ENCODE assay signal across 1 cellular context in the genomic region with DNA sequence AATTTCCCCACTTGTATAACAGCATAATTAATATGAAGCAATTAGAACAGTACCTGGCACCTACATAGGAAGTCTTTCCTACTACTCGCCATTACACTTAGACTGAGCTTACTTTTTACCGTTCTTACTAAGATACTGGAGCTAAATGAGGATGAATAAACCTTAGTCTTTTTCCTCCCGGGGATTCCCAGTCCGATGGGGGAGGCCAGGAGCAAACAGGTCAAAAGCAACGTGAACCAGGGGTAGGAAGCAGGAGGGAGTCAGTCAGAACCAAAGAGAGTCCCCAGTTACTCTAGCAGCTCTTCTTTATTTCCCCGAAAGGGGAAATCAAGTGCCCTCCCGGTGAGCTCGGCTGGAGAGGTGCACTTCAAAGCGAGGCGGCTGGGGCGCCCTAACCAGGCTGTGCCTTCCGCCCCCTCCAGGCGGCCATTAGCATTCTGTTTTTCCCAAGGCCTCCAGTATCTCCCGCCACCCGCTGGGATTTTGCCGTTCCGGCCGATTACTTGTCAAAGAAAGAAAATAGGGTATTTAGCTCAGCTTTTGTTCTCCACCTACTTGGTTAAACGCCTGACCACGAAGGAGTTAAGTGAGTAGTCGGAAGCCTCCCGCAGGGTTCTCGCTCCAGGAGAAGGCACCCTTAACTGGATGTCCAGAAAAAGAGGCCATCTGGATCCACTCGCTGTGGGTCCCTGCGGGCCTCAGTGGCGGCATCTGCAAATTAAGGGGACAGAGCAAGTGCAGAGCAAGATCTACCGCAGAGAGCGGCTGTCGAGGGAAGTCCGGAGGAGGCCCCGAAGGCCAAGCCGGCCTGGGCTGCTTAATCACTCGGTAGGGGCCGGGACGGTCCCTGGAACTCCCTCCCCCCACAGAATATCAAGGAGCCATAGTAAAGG.
TF ChIP-seq lines count a peak whose summit lies in the region.

No MANE protein-coding gene starts in this region.

TF ChIP-seq in H1, 55 proteins besides CTCF, POLR2A, EP300 and RAD21 (continued from another document):
- TF ChIP-seq CHD7 (IDR thresholded peaks at IDR 0.05; ENCODE audit: insufficient replicate concordance, low read length): no peak
- no peak for TF ChIP-seq RBBP5 (IDR thresholded peaks at IDR 0.05; ENCODE audit: borderline replicate concordance, low read depth, low read length)
- TF ChIP-seq, protein P1, sequence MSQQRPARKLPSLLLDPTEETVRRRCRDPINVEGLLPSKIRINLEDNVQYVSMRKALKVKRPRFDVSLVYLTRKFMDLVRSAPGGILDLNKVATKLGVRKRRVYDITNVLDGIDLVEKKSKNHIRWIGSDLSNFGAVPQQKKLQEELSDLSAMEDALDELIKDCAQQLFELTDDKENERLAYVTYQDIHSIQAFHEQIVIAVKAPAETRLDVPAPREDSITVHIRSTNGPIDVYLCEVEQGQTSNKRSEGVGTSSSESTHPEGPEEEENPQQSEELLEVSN (IDR thresholded peaks at IDR 0.05): no peak
- TF ChIP-seq NRF1 (IDR thresholded peaks at IDR 0.05; ENCODE audit: low read depth, low read length): no peak
- TF ChIP-seq BACH1 (IDR thresholded peaks at IDR 0.05; ENCODE audit: low read length): no peak
- TF ChIP-seq TCF12 (IDR thresholded peaks at IDR 0.05; ENCODE audit: low read depth, low read length): 0 out of 2 replicates have a peak, but pooled peaks have one; percentile 41
- TF ChIP-seq, protein P2, sequence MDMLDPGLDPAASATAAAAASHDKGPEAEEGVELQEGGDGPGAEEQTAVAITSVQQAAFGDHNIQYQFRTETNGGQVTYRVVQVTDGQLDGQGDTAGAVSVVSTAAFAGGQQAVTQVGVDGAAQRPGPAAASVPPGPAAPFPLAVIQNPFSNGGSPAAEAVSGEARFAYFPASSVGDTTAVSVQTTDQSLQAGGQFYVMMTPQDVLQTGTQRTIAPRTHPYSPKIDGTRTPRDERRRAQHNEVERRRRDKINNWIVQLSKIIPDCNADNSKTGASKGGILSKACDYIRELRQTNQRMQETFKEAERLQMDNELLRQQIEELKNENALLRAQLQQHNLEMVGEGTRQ (IDR thresholded peaks at IDR 0.05; ENCODE audit: low read length): no peak
- TF ChIP-seq CEBPB (IDR thresholded peaks at IDR 0.05; ENCODE audit: low read depth, low read length): no peak
- TF ChIP-seq, protein P3, sequence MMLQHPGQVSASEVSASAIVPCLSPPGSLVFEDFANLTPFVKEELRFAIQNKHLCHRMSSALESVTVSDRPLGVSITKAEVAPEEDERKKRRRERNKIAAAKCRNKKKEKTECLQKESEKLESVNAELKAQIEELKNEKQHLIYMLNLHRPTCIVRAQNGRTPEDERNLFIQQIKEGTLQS (IDR thresholded peaks at IDR 0.05; ENCODE audit: insufficient read depth, low read depth, low read length): no peak
- TF ChIP-seq ATF2 (IDR thresholded peaks at IDR 0.05; ENCODE audit: low read length): no peak
- TF ChIP-seq SIX5 (IDR thresholded peaks at IDR 0.05; ENCODE audit: low read depth, low read length): no peak
- no peak for TF ChIP-seq SP2 (IDR thresholded peaks at IDR 0.05; ENCODE audit: low read length)
- TF ChIP-seq CREB1 (IDR thresholded peaks at IDR 0.05): 0 out of 2 replicates have a peak, but pooled peaks have one; percentile 9
- no peak for TF ChIP-seq MAX (IDR thresholded peaks at IDR 0.05)
- TF ChIP-seq GTF2F1 (IDR thresholded peaks at IDR 0.05; ENCODE audit: borderline replicate concordance, low read depth, low read length): no peak
- no peak for TF ChIP-seq CHD1 (IDR thresholded peaks at IDR 0.05; ENCODE audit: low read depth, low read length)
- no peak for TF ChIP-seq JUND (IDR thresholded peaks at IDR 0.05; ENCODE audit: low read length)
- TF ChIP-seq PHF8 (conservative IDR thresholded peaks at IDR 0.05; ENCODE audit: low read depth, low read length): no peak
- TF ChIP-seq HDAC2 (IDR thresholded peaks at IDR 0.05; ENCODE audit: borderline replicate concordance in 1 of 2, low read depth in 2 of 2, low read length in 2 of 2): peak; percentile 94 to 96
- no peak for TF ChIP-seq SP4 (IDR thresholded peaks at IDR 0.05; ENCODE audit: low read length)
- no peak for TF ChIP-seq HDAC6 (IDR thresholded peaks at IDR 0.05; ENCODE audit: low read depth, low read length)
- TF ChIP-seq MAFK (IDR thresholded peaks at IDR 0.05; ENCODE audit: low read depth, low read length): no peak
- TF ChIP-seq EZH2 (IDR thresholded peaks at IDR 0.05; ENCODE audit: low read depth, low read length, severe bottlenecking): no peak
- peak; percentile 77 for TF ChIP-seq EGR1 (IDR thresholded peaks at IDR 0.05; ENCODE audit: borderline replicate concordance, low read depth, low read length)
- TF ChIP-seq CTBP2 (IDR thresholded peaks at IDR 0.05; ENCODE audit: borderline replicate concordance, insufficient read depth, insufficient read length, low read length): peak; percentile 99
- TF ChIP-seq POLR2AphosphoS5 (IDR thresholded peaks at IDR 0.05; ENCODE audit: low read depth, low read length): no peak
- no peak; the same call in 1 of the 2 replicates for TF ChIP-seq SUZ12 (IDR thresholded peaks at IDR 0.05; ENCODE audit: low read length)
- no peak for TF ChIP-seq TAF1 (IDR thresholded peaks at IDR 0.05; ENCODE audit: low read depth, low read length)
- TF ChIP-seq JUN (IDR thresholded peaks at IDR 0.05; ENCODE audit: low read depth, low read length): no peak
- no peak for TF ChIP-seq TEAD4 (IDR thresholded peaks at IDR 0.05; ENCODE audit: low read depth, low read length)
- no peak for TF ChIP-seq FOSL1 (IDR thresholded peaks at IDR 0.05; ENCODE audit: insufficient read depth, low read depth, low read length)
- TF ChIP-seq RNF2 (IDR thresholded peaks at IDR 0.05; ENCODE audit: borderline replicate concordance, low read depth, low read length, missing control alignments, poor library complexity, severe bottlenecking): peak; percentile 59
- peak; percentile 3 for TF ChIP-seq KDM4A (IDR thresholded peaks at IDR 0.05; ENCODE audit: low read depth, low read length, severe bottlenecking)
- TF ChIP-seq SRF (IDR thresholded peaks at IDR 0.05; ENCODE audit: low read depth, low read length): no peak
- peak; percentile 42; the same call in 1 of the 2 replicates for TF ChIP-seq RXRA (IDR thresholded peaks at IDR 0.05; ENCODE audit: insufficient read depth, low read depth, low read length)
- no peak for TF ChIP-seq KDM5A (IDR thresholded peaks at IDR 0.05; ENCODE audit: low read length)
- no peak for TF ChIP-seq TAF7 (optimal IDR thresholded peaks at IDR 0.05; ENCODE audit: borderline replicate concordance, low read depth, low read length)
- TF ChIP-seq SP1 (IDR thresholded peaks at IDR 0.05; ENCODE audit: low read depth, low read length): peak; percentile 48; the same call in 1 of the 2 replicates
- TF ChIP-seq KDM1A (IDR thresholded peaks at IDR 0.05; ENCODE audit: borderline replicate concordance, low read length): peak; percentile 51; the same call in 1 of the 2 replicates
- no peak for TF ChIP-seq BRCA1 (IDR thresholded peaks at IDR 0.05; ENCODE audit: low read depth, low read length)
- no peak for TF ChIP-seq CHD2 (IDR thresholded peaks at IDR 0.05; ENCODE audit: low read length)
- no peak for TF ChIP-seq BCL11A (IDR thresholded peaks at IDR 0.05; ENCODE audit: low read depth in 2 of 2, low read length in 2 of 2)
- no peak for TF ChIP-seq SIRT6 (IDR thresholded peaks at IDR 0.05; ENCODE audit: low read length)
- TF ChIP-seq RFX5 (IDR thresholded peaks at IDR 0.05; ENCODE audit: borderline replicate concordance, low read depth, low read length): no peak
- no peak for TF ChIP-seq CBX8 (IDR thresholded peaks at IDR 0.05; ENCODE audit: borderline replicate concordance, low read depth, low read length)
- no peak for TF ChIP-seq SIN3A (conservative IDR thresholded peaks at IDR 0.05 in 1 of 2, IDR thresholded peaks at IDR 0.05 in 1 of 2; ENCODE audit: low read depth in 1 of 2, low read length in 2 of 2)
- peak; percentile 87 for TF ChIP-seq YY1 (IDR thresholded peaks at IDR 0.05; ENCODE audit: low read depth, low read length)
TF ChIP-seq in H1: peak in this region for 13.
